Comparison of ENCODE assay signal across 24 cellular contexts in the genomic region with DNA sequence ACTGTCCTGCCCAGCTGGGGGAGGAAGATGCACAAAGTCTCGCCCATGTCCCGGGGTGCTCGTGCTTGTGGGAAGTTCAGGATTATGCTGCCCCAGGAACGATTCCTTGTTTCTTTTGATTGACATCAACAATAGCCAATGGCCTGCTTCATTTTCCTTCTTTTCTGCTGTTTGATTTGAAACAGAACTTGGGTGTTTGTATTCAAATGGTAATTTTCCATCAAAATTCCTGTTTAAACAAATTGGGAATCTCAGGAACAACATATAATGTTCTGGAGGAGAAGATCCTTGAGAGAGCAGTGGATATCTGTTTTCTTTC.
"Had no signal": no experiment of that assay in that cellular context is flagged by ENCODE, and none has a peak within 500 bp of the region (broad histone marks: within the 10 kb centered on the region; RNA-seq: fewer than 3 reads in every experiment).

No MANE protein-coding gene starts in this region.

- H3K27me3 ChIP-seq: hepatocyte, ovary, stomach, tibial artery, uterus had no signal

- H3K4me3 ChIP-seq: hepatocyte, lung, mucosa of descending colon, ovary, skin epidermis, stomach, suprapubic skin, thoracic aorta, tibial artery, uterus had no signal

- H3K36me3 ChIP-seq: ovary, stomach, suprapubic skin, thoracic aorta, tibial artery, uterus had no signal

- H3K27ac ChIP-seq: hepatocyte, ovary, stomach, suprapubic skin, thoracic aorta, tibial artery, uterus had no signal

- ATAC-seq: mucosa of descending colon; naive thymus-derived CD4-positive, alpha-beta T cell; natural killer cell treated with Interleukin-12 subunit alpha and Interleukin-12 subunit beta and Interleukin-15 and Interleukin-18, amount 100 ng/mL, for 72 hours; right cardiac atrium; sciatic nerve; stimulated activated naive B cell treated with anti-CD40 and anti-IgM and Interleukin-4, amounts not matched to agents 10 μg/mL and 1 μg/mL and 100 μg/mL, for 72 hours; stimulated activated naive CD8-positive, alpha-beta T cell treated with anti-CD3 and anti-CD28 coated beads, Interleukin-15, Interleukin-2, amounts not matched to agents 100 U/mL and 50 U/mL, for 24 hours had no signal

- H3K4me1 ChIP-seq: stomach, tibial artery, uterus had no signal

- H3K9me3 ChIP-seq: mucosa of descending colon, ovary, stomach, suprapubic skin, thoracic aorta, tibial artery, uterus had no signal

- DNase-seq: islet precursor cell; mesendoderm; midbrain; naive thymus-derived CD4-positive, alpha-beta T cell; ovary; stimulated activated CD4-positive, alpha-beta T cell treated with anti-CD3 and anti-CD28 coated beads, Interleukin-12 subunit alpha, Interleukin-12 subunit beta, amount 100 ng/mL, for 4 hours; stimulated activated CD4-positive, alpha-beta T cell treated with anti-CD3 and anti-CD28 coated beads, Interleukin-15, amount 100 ng/mL, for 24 hours; stimulated activated CD4-positive, alpha-beta T cell treated with anti-CD3 and anti-CD28 coated beads, Interleukin-2, amount 100 ng/mL, for 24 hours; stimulated activated CD4-positive, alpha-beta T cell treated with anti-CD3 and anti-CD28 coated beads, Interleukin-4, amount 100 ng/mL, for 1 hour; stimulated activated naive B cell treated with anti-CD40 and anti-IgM and Interleukin-4, amounts not matched to agents 10 μg/mL and 1 μg/mL and 100 μg/mL, for 72 hours; stimulated activated naive CD8-positive, alpha-beta T cell treated with anti-CD3 and anti-CD28 coated beads, Interleukin-15, Interleukin-2, amounts not matched to agents 100 U/mL and 50 U/mL, for 24 hours; stomach; tibial artery; trophoblast cell; uterus had no signal
